Comparison of ENCODE assay signal across 12 cellular contexts in genomic region chr11:1531961-1532586, GRCh38. TPM values are rescaled to one million over a fixed set of nuclear protein-coding genes. Genes with fewer than 3 reads are reported as not detected.
DNase-seq lines count a peak whose midpoint lies in the region; ATAC-seq, FAIRE-seq and TF ChIP-seq lines count a peak whose summit lies in the region.
"Had no signal": no experiment of that assay in that cellular context is flagged by ENCODE, and none has a peak within 500 bp of the region (broad histone marks: within the 10 kb centered on the region; RNA-seq: fewer than 3 reads in every experiment).

No MANE protein-coding gene starts in this region.

- H3K4me1 ChIP-seq in thoracic aorta (ENCODE audit: control insufficient read depth in 1 of 2, low read depth in 2 of 2): peaks cover 26 to 63% of the 10 kb centered on the region in 2 donors

- peak overlapping the region; percentile 24 for H3K4me3 ChIP-seq in thoracic aorta

- no peaks in the 10 kb centered on the region for H3K36me3 Mint-ChIP-seq in mesothelial cell of epicardium

- no peaks in the 10 kb centered on the region for H3K27me3 Mint-ChIP-seq in mesothelial cell of epicardium (ENCODE audit: low read depth)

- H3K9me3 ChIP-seq in thoracic aorta: no peaks in the 10 kb centered on the region

- no peak overlapping the region for H3K4me3 Mint-ChIP-seq in mesothelial cell of epicardium

- peak overlapping the region; percentile 63 to 65 for H3K27ac ChIP-seq in thoracic aorta

- H3K27me3 ChIP-seq in thoracic aorta (replicated peaks; ENCODE audit: insufficient read depth): no peaks in the 10 kb centered on the region

- H3K27ac Mint-ChIP-seq in mesothelial cell of epicardium: peak overlapping the region; percentile 77

- no peaks in the 10 kb centered on the region for H3K9me3 Mint-ChIP-seq in mesothelial cell of epicardium

- FAIRE-seq in H54 (lab: Jason Lieb, UNC): no peak

- no peaks in the 10 kb centered on the region for H3K36me3 ChIP-seq in thoracic aorta

- TF ChIP-seq CTCF in mesothelial cell of epicardium (IDR thresholded peaks at IDR 0.05; ENCODE audit: unreplicated experiment): no peak
- TF ChIP-seq CTCF in thoracic aorta (IDR thresholded peaks at IDR 0.05): no peak

- DNase-seq in NCI-H1694 (lab: John Stamatoyannopoulos, UW) (peak; percentile 92), epidermal melanocyte (ENCODE audit: insufficient read length, low spot score) (peak; percentile 82), mesothelial cell of epicardium (ENCODE audit: low spot score in 2 of 2, unreplicated experiment in 2 of 2) (no peak), thoracic aorta (ENCODE audit: low spot score) (peak; percentile 40), NOMO-1 treated with DMSO at 0.1 percent for 48 hours (lab: John Stamatoyannopoulos, UW; ENCODE audit: unreplicated experiment) (no peak), H54 (ENCODE audit: insufficient read length, low spot score) (no peak), SIG-M5 treated with dmso at 0.1 percent for 504 hours (lab: John Stamatoyannopoulos, UW; ENCODE audit: unreplicated experiment) (no peak)
- DNase-seq: KG1; NCI-H524 treated with DMSO at 0.1 percent for 48 hours; stimulated activated CD4-positive, alpha-beta T cell treated with anti-CD3 and anti-CD28 coated beads, Interleukin-4, amount 100 ng/mL, for 24 hours; T1000 had no signal

- no peak for TF ChIP-seq POLR2A in H54 (IDR thresholded peaks at IDR 0.05; ENCODE audit: low read depth, low read length)

- ATAC-seq in thoracic aorta (ENCODE audit: insufficient number of reproducible peaks, low FRiP score, low read depth) (peak; percentile 25), HG02884 (IDR thresholded peaks at IDR 0.05; ENCODE audit: unreplicated experiment) (no peak)

- H3K4me1 Mint-ChIP-seq in mesothelial cell of epicardium: peaks cover 8% of the 10 kb centered on the region

RNA-seq across cellular contexts. Expression of gene DUSP8, which starts 40.0 kb away (rescaled TPM):
- total RNA-seq in mesothelial cell of epicardium: 7.8 to 9.1 TPM (median 8.9 TPM) in 3 replicates
- 1 to 10 TPM; 3.7 to 7.6 TPM for total RNA-seq in thoracic aorta

RNA-seq across cellular contexts. Expression of gene MOB2, which starts 45.5 kb away (rescaled TPM):
- total RNA-seq in mesothelial cell of epicardium (27.6 to 31.3 TPM (median 28.1 TPM) in 3 replicates), thoracic aorta (10 to 100 TPM; 31.4 to 87.7 TPM)

RNA-seq across cellular contexts. Expression of gene KRTAP5-1, which starts 53.0 kb away (rescaled TPM):
- not detected in 3 replicates for total RNA-seq in mesothelial cell of epicardium
- total RNA-seq in thoracic aorta: not detected

Comparison
In these comparisons a context has a peak if more than half of its experiments do, and no peak if none do; other contexts are left out.
1. DNase-seq: peak in NCI-H1694 (single experiment), epidermal melanocyte (single experiment) and thoracic aorta (single experiment); none in mesothelial cell of epicardium (0 of 2), NOMO-1 treated with DMSO at 0.1 percent for 48 hours (single experiment), H54 (single experiment) and SIG-M5 treated with dmso at 0.1 percent for 504 hours (single experiment).